In the genomic region with DNA sequence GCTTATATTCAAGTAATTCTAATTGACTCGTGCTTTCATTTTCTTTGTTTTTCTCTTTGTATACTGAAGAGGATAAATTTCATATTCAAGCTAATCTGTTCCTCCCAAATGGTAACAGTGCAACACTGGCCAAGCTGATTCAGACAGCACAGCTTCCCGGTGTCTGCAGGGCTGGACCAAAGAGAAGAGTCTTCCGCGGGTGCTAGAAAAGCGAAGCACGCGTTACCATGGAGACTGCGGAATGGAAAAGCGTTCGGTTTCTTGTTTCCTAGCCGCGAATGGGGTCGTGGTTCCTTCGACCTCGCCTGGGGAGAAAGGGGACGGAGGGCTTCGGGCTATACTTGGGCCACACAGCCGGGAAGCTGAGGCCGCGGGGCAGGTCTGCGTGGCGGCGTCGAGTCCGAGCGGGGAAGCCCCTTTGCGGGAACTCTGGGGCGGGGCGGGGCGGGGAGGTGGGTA, we compare ENCODE assay signal across 9 cellular contexts. TPM values are rescaled to one million over a fixed set of nuclear protein-coding genes. Genes with fewer than 3 reads are reported as not detected.
DNase-seq lines count a peak whose midpoint lies in the region; ATAC-seq and TF ChIP-seq lines count a peak whose summit lies in the region.
"Had no signal": no experiment of that assay in that cellular context is flagged by ENCODE, and none has a peak within 500 bp of the region (broad histone marks: within the 10 kb centered on the region; RNA-seq: fewer than 3 reads in every experiment).

No MANE protein-coding gene starts in this region.

- peak; percentile 31 for ATAC-seq in activated B cell treated with CpG ODN at 0.5 μM for 24 hours (ENCODE audit: low read depth)
- ATAC-seq in lower lobe of right lung = peak; percentile 46 to 70
- peak; percentile 64 for ATAC-seq in stimulated activated naive CD8-positive, alpha-beta T cell treated with anti-CD3 and anti-CD28 coated beads, Interleukin-15, Interleukin-2, amounts not matched to agents 100 U/mL and 50 U/mL, for 24 hours
- ATAC-seq in GM21619 (IDR thresholded peaks at IDR 0.05; ENCODE audit: unreplicated experiment) = no peak
- no peak for ATAC-seq in HG02763 (IDR thresholded peaks at IDR 0.05; ENCODE audit: unreplicated experiment)

- H3K27me3 Mint-ChIP-seq in activated B cell treated with CpG ODN at 0.5 μM for 24 hours = peaks cover 44% of the 10 kb centered on the region

- H3K27me3 ChIP-seq in dorsolateral prefrontal cortex (peaks cover 0 to 99% (median 54%) of the 10 kb centered on the region in 45 donors), lower lobe of right lung (ENCODE audit: low read depth) (peaks cover 38% of the 10 kb centered on the region)

- H3K9me3 ChIP-seq in lower lobe of right lung = no peaks in the 10 kb centered on the region

- no peak for TF ChIP-seq CTCF in activated B cell treated with CpG ODN at 0.5 μM for 24 hours (IDR thresholded peaks at IDR 0.05)
- TF ChIP-seq CTCF in dorsolateral prefrontal cortex (IDR thresholded peaks at IDR 0.05 in 54 of 56, conservative IDR thresholded peaks at IDR 0.05 in 2 of 56; ENCODE audit: low read depth in 1 of 56, partially characterized antibody in 56 of 56) = no peak
- TF ChIP-seq CTCF in lower lobe of right lung (IDR thresholded peaks at IDR 0.05) = no peak

- H3K4me3 Mint-ChIP-seq in activated B cell treated with CpG ODN at 0.5 μM for 24 hours = peak overlapping the region; percentile 82

- intact Hi-C loops in activated B cell treated with CpG ODN at 0.5 μM for 24 hours (cut with micrococcal nuclease) (loop anchor here (10.0 kb wide), 1 partner anchor 1117 kb away; a partner anchor contains a TSS), dorsolateral prefrontal cortex (cut with DNase I) (no loop called here), lower lobe of right lung (cut with DNase I) (loop anchor here (10.0 kb wide), 1 partner anchor 327 kb away; no protein-coding TSS in a partner anchor)

- CTCF ChIA-PET in activated B cell treated with CpG ODN at 0.5 μM for 24 hours (lab: Charles Lee) = interaction anchor here (1.0 to 2.4 kb wide), 2 partner anchors 172 to 174 kb away, joined by 3 to 20 read pairs; no protein-coding TSS in a partner anchor

- H3K4me3 ChIP-seq in dorsolateral prefrontal cortex (peak overlapping the region; percentile 19 to 70 (median 54)), lower lobe of right lung (peak overlapping the region; percentile 48)

- H3K27ac ChIP-seq in dorsolateral prefrontal cortex (no peak overlapping the region), lower lobe of right lung (no peak overlapping the region)

- no peaks in the 10 kb centered on the region for H3K9me3 Mint-ChIP-seq in activated B cell treated with CpG ODN at 0.5 μM for 24 hours

- H3K4me1 Mint-ChIP-seq in activated B cell treated with CpG ODN at 0.5 μM for 24 hours = peaks cover 11% of the 10 kb centered on the region

- H3K36me3 Mint-ChIP-seq in activated B cell treated with CpG ODN at 0.5 μM for 24 hours (ENCODE audit: low read depth) = no peaks in the 10 kb centered on the region

- DNase-seq in DMS53 treated with DMSO at 0.1 percent for 48 hours (lab: John Stamatoyannopoulos, UW; ENCODE audit: unreplicated experiment) (peak; percentile 41), MV-4-11 (lab: John Stamatoyannopoulos, UW) (peak; percentile 59), activated B cell treated with CpG ODN at 0.5 μM for 24 hours (no peak), dorsolateral prefrontal cortex (peak in 3 of 10 donors; percentile 22 to 38 (median 36)), lower lobe of right lung (no peak)
- DNase-seq in stimulated activated naive CD8-positive, alpha-beta T cell treated with anti-CD3 and anti-CD28 coated beads, Interleukin-15, Interleukin-2, amounts not matched to agents 100 U/mL and 50 U/mL, for 24 hours = peak; percentile 52

- peaks cover 12% of the 10 kb centered on the region for H3K4me1 ChIP-seq in lower lobe of right lung

- POLR2A ChIA-PET in activated B cell treated with CpG ODN at 0.5 μM for 24 hours (lab: Charles Lee) = no interaction called here

- H3K27ac Mint-ChIP-seq in activated B cell treated with CpG ODN at 0.5 μM for 24 hours = peak overlapping the region; percentile 15

- no peaks in the 10 kb centered on the region for H3K36me3 ChIP-seq in lower lobe of right lung

RNA-seq across cellular contexts. Expression of a gene that starts 6.2 kb away (rescaled TPM):
- total RNA-seq in activated B cell treated with CpG ODN at 0.5 μM for 24 hours = 0.31 TPM in 1 of 2 replicates, not detected in the other
- 1 to 10 TPM in 21 of 120 experiments, under 1 TPM in 96, not detected in 3; 0.16 to 1.7 (median 0.59) TPM for total RNA-seq in dorsolateral prefrontal cortex
- total RNA-seq in lower lobe of right lung = 1.6 TPM

RNA-seq across cellular contexts. Expression of a gene that starts 33.7 kb away (rescaled TPM):
- total RNA-seq in activated B cell treated with CpG ODN at 0.5 μM for 24 hours (not detected in 2 replicates), dorsolateral prefrontal cortex (not detected), lower lobe of right lung (not detected)
- total RNA-seq: T-helper 2 cell treated with Interferon-gamma antibody and Interleukin-4, amounts not matched to agents 100 ng/mL and 5 ng/mL, for 36 hours had no signal

Comparison
In these comparisons a context has a peak if more than half of its experiments do, and no peak if none do; other contexts are left out.
1. DNase-seq: peak in DMS53 treated with DMSO at 0.1 percent for 48 hours (single experiment), MV-4-11 (single experiment) and stimulated activated naive CD8-positive, alpha-beta T cell treated with anti-CD3 and anti-CD28 coated beads, Interleukin-15, Interleukin-2, amounts not matched to agents 100 U/mL and 50 U/mL, for 24 hours (single experiment); none in activated B cell treated with CpG ODN at 0.5 μM for 24 hours (single experiment) and lower lobe of right lung (single experiment).
2. ATAC-seq: peak in activated B cell treated with CpG ODN at 0.5 μM for 24 hours (single experiment), lower lobe of right lung (2 of 2) and stimulated activated naive CD8-positive, alpha-beta T cell treated with anti-CD3 and anti-CD28 coated beads, Interleukin-15, Interleukin-2, amounts not matched to agents 100 U/mL and 50 U/mL, for 24 hours (single experiment); none in GM21619 (single experiment) and HG02763 (single experiment).
3. intact Hi-C loops: an anchor here in activated B cell treated with CpG ODN at 0.5 μM for 24 hours (10.0 kb wide) and lower lobe of right lung (10.0 kb wide); none called in dorsolateral prefrontal cortex.